In genomic region chr16:693364-693763, GRCh38 we compare ENCODE assay signal across 16 cellular contexts. TPM values are rescaled to one million over a fixed set of nuclear protein-coding genes. Genes with fewer than 3 reads are reported as not detected.
DNase-seq lines count a peak whose midpoint lies in the region; ATAC-seq lines count a peak whose summit lies in the region.
"Had no signal": no experiment of that assay in that cellular context is flagged by ENCODE, and none has a peak within 500 bp of the region (broad histone marks: within the 10 kb centered on the region; RNA-seq: fewer than 3 reads in every experiment).

No MANE protein-coding gene starts in this region.

- no CpG with 5 or more reads among the region's 22 CpGs for WGBS in neuronal stem cell (ENCODE audit: extremely low coverage in 2 of 2, insufficient read length in 2 of 2, insufficient replicate concordance in 1 of 2), 2 donors

- no peak overlapping the region for H3K14ac ChIP-seq in neuronal stem cell (ENCODE audit: low read length)

- H3K36me3 ChIP-seq in HUES48 (ENCODE audit: control insufficient read depth, insufficient read depth, low read length) (no peaks in the 10 kb centered on the region), neuronal stem cell (replicated peaks in 1 of 2; ENCODE audit: control insufficient read depth in 2 of 2, insufficient read depth in 2 of 2, low read length in 2 of 2) (no peaks in the 10 kb centered on the region)

- H3K18ac ChIP-seq in neuronal stem cell (ENCODE audit: low read length), result peak overlapping the region; percentile 64

- no peak for ATAC-seq in effector memory CD8-positive, alpha-beta T cell (replicated peaks)
- ATAC-seq in HG03342 (IDR thresholded peaks at IDR 0.05; ENCODE audit: unreplicated experiment) (no peak), HG03095 (IDR thresholded peaks at IDR 0.05; ENCODE audit: unreplicated experiment) (no peak)
- ATAC-seq in activated CD4-positive, CD25-positive, alpha-beta regulatory T cell treated with anti-CD3 and anti-CD28 coated beads, Interleukin-2, amount 50 U/mL, for 24 hours, result no peak
- ATAC-seq: gastroesophageal sphincter, right cardiac atrium had no signal

- peak overlapping the region; percentile 3 for H2BK5ac ChIP-seq in neuronal stem cell (ENCODE audit: low read length)

- H3K9me3 Mint-ChIP-seq in activated naive CD4-positive, alpha-beta T cell treated with anti-CD3 and anti-CD28 coated beads for 36 hours, result no peaks in the 10 kb centered on the region
- no peaks in the 10 kb centered on the region for H3K9me3 Mint-ChIP-seq in effector memory CD8-positive, alpha-beta T cell

- no peak overlapping the region for H4K8ac ChIP-seq in neuronal stem cell (ENCODE audit: low read depth, low read length)

- intact Hi-C loops in activated naive CD4-positive, alpha-beta T cell treated with anti-CD3 and anti-CD28 coated beads for 36 hours (cut with micrococcal nuclease), result no loop called here

- peaks cover 11% of the 10 kb centered on the region for H3K79me1 ChIP-seq in neuronal stem cell (ENCODE audit: low read depth, low read length)

- H3K27ac Mint-ChIP-seq in activated naive CD4-positive, alpha-beta T cell treated with anti-CD3 and anti-CD28 coated beads for 36 hours, result no peak overlapping the region
- peak overlapping the region in 1 of 2 donors; percentile 33 for H3K27ac Mint-ChIP-seq in effector memory CD8-positive, alpha-beta T cell
- H3K27ac Mint-ChIP-seq: T-helper 1 cell treated with Interleukin-12 subunit alpha and Interleukin-12 subunit beta and Interleukin-4 antibody, amounts not matched to agents 30 μg/mL and 1 μg/mL, for 36 hours had no signal

- H3K27me3 ChIP-seq in HUES48 (ENCODE audit: control insufficient read depth, insufficient read depth, low read length), result peaks cover 51% of the 10 kb centered on the region
- peaks cover 10 to 60% (median 28%) of the 10 kb centered on the region in 3 experiments for H3K27me3 ChIP-seq in neuronal stem cell (ENCODE audit: control insufficient read depth in 3 of 3, insufficient read depth in 3 of 3, low read depth in 1 of 3, low read length in 3 of 3)

- H3K36me3 Mint-ChIP-seq in activated naive CD4-positive, alpha-beta T cell treated with anti-CD3 and anti-CD28 coated beads for 36 hours (ENCODE audit: low read depth), result no peaks in the 10 kb centered on the region
- peaks cover 9% of the 10 kb centered on the region for H3K36me3 Mint-ChIP-seq in effector memory CD8-positive, alpha-beta T cell (ENCODE audit: insufficient read depth)

- H2BK12ac ChIP-seq in neuronal stem cell (ENCODE audit: low read length), result peak overlapping the region; percentile 41

- no peak overlapping the region for H2BK120ac ChIP-seq in neuronal stem cell (ENCODE audit: low read depth, low read length)

- H2AFZ ChIP-seq in neuronal stem cell (ENCODE audit: low read length), result no peak overlapping the region

- H3K4me1 ChIP-seq in HUES48 (ENCODE audit: control insufficient read depth, insufficient read depth, low read length) (peaks cover 4% of the 10 kb centered on the region; the same call in 1 of the 2 replicates), neuronal stem cell (ENCODE audit: control insufficient read depth in 2 of 2, insufficient read depth in 1 of 2, low read depth in 1 of 2, low read length in 2 of 2) (peaks cover 4 to 13% of the 10 kb centered on the region in 2 donors)

- H4K91ac ChIP-seq in neuronal stem cell (ENCODE audit: low read depth, low read length, poor library complexity), result no peak overlapping the region

- peak overlapping the region; percentile 9 for H3K4me3 Mint-ChIP-seq in activated naive CD4-positive, alpha-beta T cell treated with anti-CD3 and anti-CD28 coated beads for 36 hours
- peak overlapping the region; percentile 54 to 86 for H3K4me3 Mint-ChIP-seq in effector memory CD8-positive, alpha-beta T cell
- H3K4me3 Mint-ChIP-seq: T-helper 1 cell treated with Interleukin-12 subunit alpha and Interleukin-12 subunit beta and Interleukin-4 antibody, amounts not matched to agents 30 μg/mL and 1 μg/mL, for 36 hours had no signal

- H3K9ac ChIP-seq in HUES48 (ENCODE audit: low read depth, low read length) (no peak overlapping the region), neuronal stem cell (ENCODE audit: low read depth, low read length, poor library complexity) (no peak overlapping the region)

- peaks cover 35% of the 10 kb centered on the region for H3K4me1 Mint-ChIP-seq in activated naive CD4-positive, alpha-beta T cell treated with anti-CD3 and anti-CD28 coated beads for 36 hours (ENCODE audit: low read depth)
- H3K4me1 Mint-ChIP-seq in effector memory CD8-positive, alpha-beta T cell (ENCODE audit: low read depth in 2 of 2), result peaks cover 15 to 24% of the 10 kb centered on the region in 2 donors

- peak overlapping the region; percentile 69; the same call in 1 of the 2 replicates for H3K4me3 ChIP-seq in HUES48 (ENCODE audit: low read depth, low read length)
- H3K4me3 ChIP-seq in neuronal stem cell (ENCODE audit: low read length in 2 of 2), result no peak overlapping the region
- H3K4me3 ChIP-seq: gastroesophageal sphincter had no signal

- peak overlapping the region; percentile 87 for H2BK15ac ChIP-seq in neuronal stem cell (ENCODE audit: low read length)

- peak overlapping the region; percentile 73 for H3K23ac ChIP-seq in neuronal stem cell (ENCODE audit: low read depth, low read length, poor library complexity)

- no peaks in the 10 kb centered on the region for H3K27me3 Mint-ChIP-seq in activated naive CD4-positive, alpha-beta T cell treated with anti-CD3 and anti-CD28 coated beads for 36 hours (ENCODE audit: low read depth)
- no peaks in the 10 kb centered on the region for H3K27me3 Mint-ChIP-seq in effector memory CD8-positive, alpha-beta T cell

- H3K4ac ChIP-seq in neuronal stem cell (ENCODE audit: low read length), result no peak overlapping the region

- H3K9me3 ChIP-seq in HUES48 (ENCODE audit: control insufficient read depth, insufficient read depth, low read length) (no peaks in the 10 kb centered on the region), neuronal stem cell (replicated peaks in 1 of 2; ENCODE audit: control insufficient read depth in 2 of 2, insufficient read depth in 1 of 2, low read depth in 1 of 2, low read length in 2 of 2) (peaks cover 0 to 6% of the 10 kb centered on the region in 2 donors)
- H3K9me3 ChIP-seq: gastroesophageal sphincter had no signal

- peak overlapping the region; percentile 56 for H2AK5ac ChIP-seq in neuronal stem cell (ENCODE audit: low read depth, low read length)

- no peak for DNase-seq in activated naive CD4-positive, alpha-beta T cell treated with anti-CD3 and anti-CD28 coated beads for 36 hours
- no peak for DNase-seq in activated naive CD4-positive, alpha-beta T cell treated with anti-CD3 and anti-CD28 coated beads, Interleukin-2, amount 50 U/mL, for 16 hours
- no peak for DNase-seq in effector memory CD8-positive, alpha-beta T cell
- no peak for DNase-seq in neuronal stem cell (ENCODE audit: low spot score)
- DNase-seq: activated CD4-positive, CD25-positive, alpha-beta regulatory T cell; NCI-H1417; NCI-H526 treated with DMSO at 0.1 percent for 48 hours; occipital lobe; right cardiac atrium; SIG-M5 had no signal

- H3K27ac ChIP-seq in HUES48 (ENCODE audit: low read depth, low read length) (no peak overlapping the region), neuronal stem cell (replicated peaks; ENCODE audit: low read length) (no peak overlapping the region)
- H3K27ac ChIP-seq: gastroesophageal sphincter had no signal

- CTCF ChIA-PET in activated naive CD4-positive, alpha-beta T cell treated with anti-CD3 and anti-CD28 coated beads for 36 hours (lab: Charles Lee), result no interaction called here

- H3K4me2 ChIP-seq in neuronal stem cell (ENCODE audit: insufficient read depth, low read length, poor library complexity, severe bottlenecking), result no peak overlapping the region

RNA-seq across cellular contexts. Expression of gene WDR24, which starts 3.2 kb away (rescaled TPM):
- total RNA-seq in activated naive CD4-positive, alpha-beta T cell treated with anti-CD3 and anti-CD28 coated beads for 36 hours, result 10 to 100 TPM; 17.4 to 17.7 TPM
- polyA plus RNA-seq in neuronal stem cell (2013, experiment 1 of 2), result 8.4 TPM
- polyA plus RNA-seq in neuronal stem cell (2013, experiment 2 of 2), result 8.3 TPM

RNA-seq across cellular contexts. Expression of gene JMJD8, which starts 9.2 kb away (rescaled TPM):
- 10 to 100 TPM; 18.2 to 20.5 TPM for total RNA-seq in activated naive CD4-positive, alpha-beta T cell treated with anti-CD3 and anti-CD28 coated beads for 36 hours
- polyA plus RNA-seq in neuronal stem cell (2013, experiment 1 of 2), result 34.8 TPM
- polyA plus RNA-seq in neuronal stem cell (2013, experiment 2 of 2), result 33.9 TPM

RNA-seq across cellular contexts. Expression of gene FBXL16, which starts 12.2 kb away (rescaled TPM):
- total RNA-seq in activated naive CD4-positive, alpha-beta T cell treated with anti-CD3 and anti-CD28 coated beads for 36 hours, result 1 to 10 TPM; 3.7 to 5.7 TPM
- polyA plus RNA-seq in neuronal stem cell (2013, experiment 1 of 2), result 2.7 TPM
- polyA plus RNA-seq in neuronal stem cell (2013, experiment 2 of 2), result 2.7 TPM

RNA-seq across cellular contexts. Expression of gene STUB1, which starts 13.2 kb away (rescaled TPM):
- 10 to 100 TPM; 40.3 to 44.1 TPM for total RNA-seq in activated naive CD4-positive, alpha-beta T cell treated with anti-CD3 and anti-CD28 coated beads for 36 hours
- polyA plus RNA-seq in neuronal stem cell (2013, experiment 1 of 2), result 68.3 TPM
- polyA plus RNA-seq in neuronal stem cell (2013, experiment 2 of 2), result 66.0 TPM

RNA-seq across cellular contexts. Expression of gene RHBDL1, which starts 17.9 kb away (rescaled TPM):
- total RNA-seq in activated naive CD4-positive, alpha-beta T cell treated with anti-CD3 and anti-CD28 coated beads for 36 hours, result under 1 TPM; 0.60 to 0.94 TPM
- 2.2 TPM for polyA plus RNA-seq in neuronal stem cell (2013, experiment 1 of 2)
- 1.8 TPM for polyA plus RNA-seq in neuronal stem cell (2013, experiment 2 of 2)
